8 cellular contexts compared by ENCODE assay signal in the genomic region with DNA sequence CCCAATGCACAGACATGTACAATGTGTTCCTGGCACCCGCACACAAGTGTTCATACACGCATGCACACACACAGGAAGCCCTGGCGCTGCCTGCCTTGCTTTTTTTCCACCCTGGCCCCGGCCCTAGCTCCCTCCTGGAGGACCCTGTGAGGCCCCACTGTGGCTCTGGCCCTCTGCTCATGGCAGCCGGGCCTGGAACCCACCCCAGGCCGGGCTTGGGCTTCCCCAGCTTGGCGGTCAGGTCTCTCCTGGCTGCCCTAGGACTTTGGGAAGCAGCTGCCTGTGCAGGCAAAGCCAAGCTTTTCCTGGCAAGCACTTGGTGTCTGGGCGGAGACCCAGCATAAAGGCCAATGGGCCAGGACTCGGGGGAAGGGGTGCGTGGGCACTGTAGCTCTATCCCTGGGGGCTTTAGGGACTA. TPM values are rescaled to one million over a fixed set of nuclear protein-coding genes. Genes with fewer than 3 reads are reported as not detected.
DNase-seq lines count a peak whose midpoint lies in the region; ATAC-seq lines count a peak whose summit lies in the region.
"Had no signal": no experiment of that assay in that cellular context is flagged by ENCODE, and none has a peak within 500 bp of the region (broad histone marks: within the 10 kb centered on the region; RNA-seq: fewer than 3 reads in every experiment).

No MANE protein-coding gene starts in this region.

- H3K4me3 ChIP-seq in MG63: no peak overlapping the region

- H3K4me1 Mint-ChIP-seq in activated naive CD8-positive, alpha-beta T cell treated with anti-CD3 and anti-CD28 coated beads, Interleukin-2, amount 50 U/mL, for 24 hours: peaks cover 95% of the 10 kb centered on the region
- H3K4me1 Mint-ChIP-seq in stimulated activated naive B cell treated with anti-CD40 and anti-IgM and Interleukin-4, amounts not matched to agents 10 μg/mL and 1 μg/mL and 100 μg/mL, for 72 hours: peaks cover 83 to 99% of the 10 kb centered on the region in 2 donors

- peak overlapping the region; percentile 58 for H3K4me3 Mint-ChIP-seq in activated naive CD8-positive, alpha-beta T cell treated with anti-CD3 and anti-CD28 coated beads, Interleukin-2, amount 50 U/mL, for 24 hours
- H3K4me3 Mint-ChIP-seq in stimulated activated naive B cell treated with anti-CD40 and anti-IgM and Interleukin-4, amounts not matched to agents 10 μg/mL and 1 μg/mL and 100 μg/mL, for 72 hours: peak overlapping the region in 1 of 2 donors; percentile 78

- H3K36me3 ChIP-seq in MG63: no peaks in the 10 kb centered on the region; the same call in none of the 2 replicates

- H3K9me3 Mint-ChIP-seq in activated naive CD8-positive, alpha-beta T cell treated with anti-CD3 and anti-CD28 coated beads, Interleukin-2, amount 50 U/mL, for 24 hours: no peaks in the 10 kb centered on the region
- no peaks in the 10 kb centered on the region for H3K9me3 Mint-ChIP-seq in stimulated activated naive B cell treated with anti-CD40 and anti-IgM and Interleukin-4, amounts not matched to agents 10 μg/mL and 1 μg/mL and 100 μg/mL, for 72 hours

- H3K27me3 Mint-ChIP-seq in activated naive CD8-positive, alpha-beta T cell treated with anti-CD3 and anti-CD28 coated beads, Interleukin-2, amount 50 U/mL, for 24 hours: no peaks in the 10 kb centered on the region
- no peaks in the 10 kb centered on the region for H3K27me3 Mint-ChIP-seq in stimulated activated naive B cell treated with anti-CD40 and anti-IgM and Interleukin-4, amounts not matched to agents 10 μg/mL and 1 μg/mL and 100 μg/mL, for 72 hours

- H3K27me3 ChIP-seq in MG63 (no peaks in the 10 kb centered on the region), layer of hippocampus (ENCODE audit: control insufficient read depth, insufficient read depth, low read length) (no peaks in the 10 kb centered on the region)

- H3K9me3 ChIP-seq in MG63: no peaks in the 10 kb centered on the region

- DNase-seq in MG63 (peak; percentile 93), NCI-H146 (lab: John Stamatoyannopoulos, UW) (no peak)
- no peak for DNase-seq in activated naive CD8-positive, alpha-beta T cell treated with anti-CD3 and anti-CD28 coated beads, Interleukin-2, amount 50 U/mL, for 24 hours
- DNase-seq in stimulated activated naive B cell treated with anti-CD40 and anti-IgM and Interleukin-4, amounts not matched to agents 10 μg/mL and 1 μg/mL and 100 μg/mL, for 72 hours: no peak
- DNase-seq in activated CD8-positive, alpha-beta memory T cell treated with anti-CD3 and anti-CD28 coated beads for 24 hours: no peak

- H3K27ac ChIP-seq in layer of hippocampus (ENCODE audit: low read depth, low read length): peak overlapping the region; percentile 73

- peak overlapping the region; percentile 88 for H3K27ac Mint-ChIP-seq in activated naive CD8-positive, alpha-beta T cell treated with anti-CD3 and anti-CD28 coated beads, Interleukin-2, amount 50 U/mL, for 24 hours
- peak overlapping the region; percentile 80 for H3K27ac Mint-ChIP-seq in stimulated activated naive B cell treated with anti-CD40 and anti-IgM and Interleukin-4, amounts not matched to agents 10 μg/mL and 1 μg/mL and 100 μg/mL, for 72 hours

- ATAC-seq in activated naive CD8-positive, alpha-beta T cell treated with anti-CD3 and anti-CD28 coated beads, Interleukin-2, amount 50 U/mL, for 24 hours: no peak
- no peak for ATAC-seq in stimulated activated naive B cell treated with anti-CD40 and anti-IgM and Interleukin-4, amounts not matched to agents 10 μg/mL and 1 μg/mL and 100 μg/mL, for 72 hours (replicated peaks)
- ATAC-seq in HG03159 (IDR thresholded peaks at IDR 0.05; ENCODE audit: unreplicated experiment): no peak
- ATAC-seq: Panc1 had no signal

- H3K36me3 Mint-ChIP-seq in activated naive CD8-positive, alpha-beta T cell treated with anti-CD3 and anti-CD28 coated beads, Interleukin-2, amount 50 U/mL, for 24 hours (ENCODE audit: low read depth): peaks cover 61% of the 10 kb centered on the region
- H3K36me3 Mint-ChIP-seq in stimulated activated naive B cell treated with anti-CD40 and anti-IgM and Interleukin-4, amounts not matched to agents 10 μg/mL and 1 μg/mL and 100 μg/mL, for 72 hours: peaks cover 49 to 83% of the 10 kb centered on the region in 2 donors

RNA-seq across cellular contexts. Expression of gene CD82, which starts 30.5 kb away (rescaled TPM):
- 34.5 and 61.3 TPM in 2 replicates for total RNA-seq in MG63 (2014; rRNA removed; shearing (Covaris generic); ENCODE audit: low replicate concordance)
